ENCODE assay signal across 1 cellular context in the genomic region with DNA sequence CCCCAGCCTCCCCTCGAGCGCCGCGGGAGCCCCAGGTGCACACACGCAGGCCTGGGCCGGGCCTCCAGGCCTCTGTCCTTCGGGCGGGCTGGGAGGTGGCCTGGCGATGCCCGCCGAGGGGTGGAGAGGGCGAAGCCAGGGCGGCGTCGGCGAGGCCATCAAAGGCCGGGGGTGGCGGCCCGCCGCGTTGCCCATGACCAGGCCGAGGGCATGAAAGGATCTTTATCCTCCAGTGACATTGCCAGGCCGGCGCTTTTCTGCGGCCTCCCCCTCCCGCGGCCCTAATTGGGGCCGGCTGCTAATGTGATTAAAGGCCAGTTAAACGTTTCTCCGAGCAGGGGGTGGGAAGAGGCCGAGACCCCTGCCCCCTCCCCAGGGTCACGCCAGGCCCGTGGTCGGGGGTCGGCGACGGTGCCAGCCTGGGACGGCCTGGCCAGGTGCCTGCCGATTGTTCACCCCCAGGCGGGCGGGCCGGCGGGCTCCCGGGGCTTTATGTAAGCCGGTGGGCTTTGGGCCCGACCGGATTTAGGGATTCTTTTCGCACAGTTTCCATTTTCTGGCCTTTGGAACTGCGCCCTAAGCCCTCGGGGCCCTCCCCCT.
TF ChIP-seq lines count a peak whose summit lies in the region.

No MANE protein-coding gene starts in this region.

TF ChIP-seq in SK-N-SH, 30 proteins besides CTCF, POLR2A, EP300 and RAD21:
- no peak for TF ChIP-seq RFX5 (IDR thresholded peaks at IDR 0.05; ENCODE audit: low read length)
- TF ChIP-seq, protein P1, sequence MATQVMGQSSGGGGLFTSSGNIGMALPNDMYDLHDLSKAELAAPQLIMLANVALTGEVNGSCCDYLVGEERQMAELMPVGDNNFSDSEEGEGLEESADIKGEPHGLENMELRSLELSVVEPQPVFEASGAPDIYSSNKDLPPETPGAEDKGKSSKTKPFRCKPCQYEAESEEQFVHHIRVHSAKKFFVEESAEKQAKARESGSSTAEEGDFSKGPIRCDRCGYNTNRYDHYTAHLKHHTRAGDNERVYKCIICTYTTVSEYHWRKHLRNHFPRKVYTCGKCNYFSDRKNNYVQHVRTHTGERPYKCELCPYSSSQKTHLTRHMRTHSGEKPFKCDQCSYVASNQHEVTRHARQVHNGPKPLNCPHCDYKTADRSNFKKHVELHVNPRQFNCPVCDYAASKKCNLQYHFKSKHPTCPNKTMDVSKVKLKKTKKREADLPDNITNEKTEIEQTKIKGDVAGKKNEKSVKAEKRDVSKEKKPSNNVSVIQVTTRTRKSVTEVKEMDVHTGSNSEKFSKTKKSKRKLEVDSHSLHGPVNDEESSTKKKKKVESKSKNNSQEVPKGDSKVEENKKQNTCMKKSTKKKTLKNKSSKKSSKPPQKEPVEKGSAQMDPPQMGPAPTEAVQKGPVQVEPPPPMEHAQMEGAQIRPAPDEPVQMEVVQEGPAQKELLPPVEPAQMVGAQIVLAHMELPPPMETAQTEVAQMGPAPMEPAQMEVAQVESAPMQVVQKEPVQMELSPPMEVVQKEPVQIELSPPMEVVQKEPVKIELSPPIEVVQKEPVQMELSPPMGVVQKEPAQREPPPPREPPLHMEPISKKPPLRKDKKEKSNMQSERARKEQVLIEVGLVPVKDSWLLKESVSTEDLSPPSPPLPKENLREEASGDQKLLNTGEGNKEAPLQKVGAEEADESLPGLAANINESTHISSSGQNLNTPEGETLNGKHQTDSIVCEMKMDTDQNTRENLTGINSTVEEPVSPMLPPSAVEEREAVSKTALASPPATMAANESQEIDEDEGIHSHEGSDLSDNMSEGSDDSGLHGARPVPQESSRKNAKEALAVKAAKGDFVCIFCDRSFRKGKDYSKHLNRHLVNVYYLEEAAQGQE (IDR thresholded peaks at IDR 0.05; ENCODE audit: low read depth, low read length), result no peak
- TF ChIP-seq NRF1 (IDR thresholded peaks at IDR 0.05; ENCODE audit: low read depth, low read length), result no peak
- TF ChIP-seq EZH2phosphoT487 (IDR thresholded peaks at IDR 0.05; ENCODE audit: borderline replicate concordance, low read depth), result no peak
- no peak for TF ChIP-seq TAF1 (IDR thresholded peaks at IDR 0.05; ENCODE audit: borderline replicate concordance, low read depth, low read length)
- TF ChIP-seq TCF12 (IDR thresholded peaks at IDR 0.05), result no peak
- TF ChIP-seq, protein P2, sequence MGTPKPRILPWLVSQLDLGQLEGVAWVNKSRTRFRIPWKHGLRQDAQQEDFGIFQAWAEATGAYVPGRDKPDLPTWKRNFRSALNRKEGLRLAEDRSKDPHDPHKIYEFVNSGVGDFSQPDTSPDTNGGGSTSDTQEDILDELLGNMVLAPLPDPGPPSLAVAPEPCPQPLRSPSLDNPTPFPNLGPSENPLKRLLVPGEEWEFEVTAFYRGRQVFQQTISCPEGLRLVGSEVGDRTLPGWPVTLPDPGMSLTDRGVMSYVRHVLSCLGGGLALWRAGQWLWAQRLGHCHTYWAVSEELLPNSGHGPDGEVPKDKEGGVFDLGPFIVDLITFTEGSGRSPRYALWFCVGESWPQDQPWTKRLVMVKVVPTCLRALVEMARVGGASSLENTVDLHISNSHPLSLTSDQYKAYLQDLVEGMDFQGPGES (IDR thresholded peaks at IDR 0.05; ENCODE audit: low read depth, low read length), result no peak
- TF ChIP-seq SIN3A (IDR thresholded peaks at IDR 0.05; ENCODE audit: borderline replicate concordance, low read depth, low read length), result no peak
- TF ChIP-seq, protein P3, sequence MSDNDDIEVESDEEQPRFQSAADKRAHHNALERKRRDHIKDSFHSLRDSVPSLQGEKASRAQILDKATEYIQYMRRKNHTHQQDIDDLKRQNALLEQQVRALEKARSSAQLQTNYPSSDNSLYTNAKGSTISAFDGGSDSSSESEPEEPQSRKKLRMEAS (IDR thresholded peaks at IDR 0.05; ENCODE audit: low read depth), result no peak
- no peak for TF ChIP-seq FOXJ3 (CRISPR knock-in tag; IDR thresholded peaks at IDR 0.05)
- no peak for TF ChIP-seq POLR2AphosphoS5 (IDR thresholded peaks at IDR 0.05; ENCODE audit: low read depth, low read length)
- TF ChIP-seq, protein P4, sequence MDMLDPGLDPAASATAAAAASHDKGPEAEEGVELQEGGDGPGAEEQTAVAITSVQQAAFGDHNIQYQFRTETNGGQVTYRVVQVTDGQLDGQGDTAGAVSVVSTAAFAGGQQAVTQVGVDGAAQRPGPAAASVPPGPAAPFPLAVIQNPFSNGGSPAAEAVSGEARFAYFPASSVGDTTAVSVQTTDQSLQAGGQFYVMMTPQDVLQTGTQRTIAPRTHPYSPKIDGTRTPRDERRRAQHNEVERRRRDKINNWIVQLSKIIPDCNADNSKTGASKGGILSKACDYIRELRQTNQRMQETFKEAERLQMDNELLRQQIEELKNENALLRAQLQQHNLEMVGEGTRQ (IDR thresholded peaks at IDR 0.05; ENCODE audit: borderline replicate concordance, low read depth, low read length), result no peak
- no peak for TF ChIP-seq GABPA (IDR thresholded peaks at IDR 0.05; ENCODE audit: low read depth)
- TF ChIP-seq FOXM1 (IDR thresholded peaks at IDR 0.05; ENCODE audit: low read depth), result no peak
- no peak for TF ChIP-seq CHD2 (IDR thresholded peaks at IDR 0.05; ENCODE audit: low read length, partially characterized antibody)
